Comparison of ENCODE assay signal across 8 cellular contexts in genomic region chr12:106986625-106987389, GRCh38. TPM values are rescaled to one million over a fixed set of nuclear protein-coding genes. Genes with fewer than 3 reads are reported as not detected.
DNase-seq lines count a peak whose midpoint lies in the region; ATAC-seq, FAIRE-seq and TF ChIP-seq lines count a peak whose summit lies in the region.

MTERF2 (minus strand) TSS chr12:106987146; CDS start chr12:106978714, 8,432 bp downstream.

- peak; percentile 94 for ATAC-seq in GM21515 (IDR thresholded peaks at IDR 0.05; ENCODE audit: unreplicated experiment)
- ATAC-seq in activated T-cell treated with anti-CD3 and anti-CD28 coated beads, Interleukin-2, amount 50 U/mL, for 4 hours = peak; percentile 96 to 97

- H3K36me3 Mint-ChIP-seq in activated T-cell treated with anti-CD3 and anti-CD28 coated beads, Interleukin-2, amount 50 U/mL, for 4 hours (ENCODE audit: insufficient read depth) = peaks cover 23% of the 10 kb centered on the region

- H3K27ac ChIP-seq in HUES64 (ENCODE audit: low read depth, low read length) = peak within 1 kb of the TSS; percentile 4; the same call in 1 of the 2 replicates
- peak within 1 kb of the TSS; percentile 84 for H3K27ac ChIP-seq in esophagus (ENCODE audit: low read depth in 2 of 2, low read length in 1 of 2)

- H3K4me1 Mint-ChIP-seq in activated T-cell treated with anti-CD3 and anti-CD28 coated beads, Interleukin-2, amount 50 U/mL, for 4 hours (ENCODE audit: low read depth) = peaks cover 44% of the 10 kb centered on the region

- 1% methylated on average over 49 of the region's 50 CpGs for WGBS in HUES64
- WGBS in esophagus, 2 donors = 0% methylated on average over 48 to 50 of the region's 50 CpGs

- peak within 1 kb of the TSS; percentile 92 for H3K4me3 Mint-ChIP-seq in activated T-cell treated with anti-CD3 and anti-CD28 coated beads, Interleukin-2, amount 50 U/mL, for 4 hours

- peaks cover 11% of the 10 kb centered on the region for H3K9me3 Mint-ChIP-seq in activated T-cell treated with anti-CD3 and anti-CD28 coated beads, Interleukin-2, amount 50 U/mL, for 4 hours

- H3K4me1 ChIP-seq in HUES64 (ENCODE audit: insufficient read depth, low read length) (peaks cover 15% of the 10 kb centered on the region; the same call in 1 of the 2 replicates), esophagus (ENCODE audit: control insufficient read depth in 2 of 2, insufficient read depth in 2 of 2, low read length in 1 of 2) (peaks cover 0 to 3% of the 10 kb centered on the region in 2 donors), mucosa of stomach (ENCODE audit: control insufficient read depth, insufficient read depth, low read length) (peaks cover 23% of the 10 kb centered on the region)

- H3K4me3 ChIP-seq in HUES64 (ENCODE audit: low read length) = peak within 1 kb of the TSS; percentile 88
- peak within 1 kb of the TSS; percentile 69 to 86 for H3K4me3 ChIP-seq in esophagus (ENCODE audit: low read depth in 1 of 2, low read length in 2 of 2)
- peak within 1 kb of the TSS; percentile 52 for H3K4me3 ChIP-seq in mucosa of stomach (ENCODE audit: low read length)

- no peak for FAIRE-seq in D721Med (lab: Jason Lieb, UNC)

- DNase-seq in D721Med (ENCODE audit: insufficient read length, low spot score) (peak; percentile 91), OCI-M1 (lab: John Stamatoyannopoulos, UW) (peak; percentile 94)
- DNase-seq in activated T-cell treated with anti-CD3 and anti-CD28 coated beads, Interleukin-2, amount 50 U/mL, for 4 hours = peak; percentile 65
- peak; percentile 84 for DNase-seq in stimulated activated CD8-positive, alpha-beta memory T cell treated with anti-CD3 and anti-CD28 coated beads, Interleukin-4, amount 100 ng/mL, for 48 hours

- TF ChIP-seq CTCF in D721Med (IDR thresholded peaks at IDR 0.05; ENCODE audit: insufficient read depth, missing control alignments) = no peak

- no peaks in the 10 kb centered on the region for H3K9me3 ChIP-seq in HUES64 (ENCODE audit: insufficient read depth, low read depth, low read length)
- no peaks in the 10 kb centered on the region for H3K9me3 ChIP-seq in esophagus (ENCODE audit: control insufficient read depth in 2 of 2, insufficient read depth in 1 of 2, low read depth in 1 of 2, low read length in 1 of 2)
- no peaks in the 10 kb centered on the region for H3K9me3 ChIP-seq in mucosa of stomach (ENCODE audit: control insufficient read depth, low read length)

- H3K36me3 ChIP-seq in HUES64 (ENCODE audit: insufficient read depth, low read length) (peaks cover 11% of the 10 kb centered on the region; the same call in 1 of the 2 replicates), esophagus (ENCODE audit: control insufficient read depth in 2 of 2, insufficient read depth in 2 of 2, low read length in 1 of 2) (no peaks in the 10 kb centered on the region), mucosa of stomach (ENCODE audit: control insufficient read depth, insufficient read depth, low read length) (no peaks in the 10 kb centered on the region)

- H3K27me3 Mint-ChIP-seq in activated T-cell treated with anti-CD3 and anti-CD28 coated beads, Interleukin-2, amount 50 U/mL, for 4 hours (ENCODE audit: low read depth) = no peaks in the 10 kb centered on the region

- H3K9ac ChIP-seq in HUES64 (ENCODE audit: low read depth, low read length) (peak within 1 kb of the TSS; percentile 85), mucosa of stomach (ENCODE audit: low read length) (peak within 1 kb of the TSS; percentile 73)

- H3K27me3 ChIP-seq in HUES64 (ENCODE audit: insufficient read depth, low read length) (peaks cover 5% of the 10 kb centered on the region; the same call in 1 of the 2 replicates), esophagus (ENCODE audit: control insufficient read depth in 1 of 2, insufficient read depth in 2 of 2, low read length in 2 of 2) (no peaks in the 10 kb centered on the region), mucosa of stomach (ENCODE audit: control insufficient read depth, insufficient read depth, low read length) (no peaks in the 10 kb centered on the region)

RNA-seq across cellular contexts. Expression of gene MTERF2, which starts in this region (rescaled TPM):
- 7.8 TPM for polyA plus RNA-seq in HUES64 (2013, experiment 1 of 2)
- polyA plus RNA-seq in HUES64 (2013, experiment 2 of 2) = 11.4 TPM
- 1 to 10 TPM; 3.5 to 4.1 (median 3.8) TPM for total RNA-seq in activated T-cell treated with anti-CD3 and anti-CD28 coated beads, Interleukin-2, amount 50 U/mL, for 4 hours
- 10 to 100 TPM in 1 of 2 donors, 1 to 10 TPM in 1; 5.8 to 15.0 TPM for polyA plus RNA-seq in esophagus

Comparison
In these comparisons a context has a peak if more than half of its experiments do, and no peak if none do; other contexts are left out.
1. Peak in every context shown above with its lines: DNase-seq, ATAC-seq, H3K4me3 ChIP-seq and H3K27ac ChIP-seq.